In genomic region chr7:30471205-30471604, GRCh38 we compare ENCODE assay signal across 8 cellular contexts. TPM values are rescaled to one million over a fixed set of nuclear protein-coding genes. Genes with fewer than 3 reads are reported as not detected.
A peak's percentile ranks its signal among the peaks of the same experiment; 100 is the strongest.
DNase-seq lines count a peak whose midpoint lies in the region; ATAC-seq and TF ChIP-seq lines count a peak whose summit lies in the region.
"Had no signal": no experiment of that assay in that cellular context is flagged by ENCODE, and none has a peak within 500 bp of the region (broad histone marks: within the 10 kb centered on the region; RNA-seq: fewer than 3 reads in every experiment).

No MANE protein-coding gene starts in this region.

- peaks cover 73 to 99% of the 10 kb centered on the region in 2 donors for H3K4me1 Mint-ChIP-seq in stimulated activated naive B cell treated with anti-CD40 and anti-IgM and Interleukin-4, amounts not matched to agents 10 μg/mL and 1 μg/mL and 100 μg/mL, for 72 hours

- no peak overlapping the region for H3K9ac ChIP-seq in Loucy (ENCODE audit: low read depth, low read length, poor library complexity, severe bottlenecking)
- H3K9ac ChIP-seq: neural progenitor cell had no signal

- no peak overlapping the region for H3K4me3 Mint-ChIP-seq in stimulated activated naive B cell treated with anti-CD40 and anti-IgM and Interleukin-4, amounts not matched to agents 10 μg/mL and 1 μg/mL and 100 μg/mL, for 72 hours
- H3K4me3 Mint-ChIP-seq: neural progenitor cell had no signal

- peaks cover 21% of the 10 kb centered on the region for H3K79me2 ChIP-seq in Loucy (ENCODE audit: insufficient read depth, low read length)

- 33 to 74% (median 42%) methylated on average over 2 of the region's 2 CpGs for WGBS in adipose tissue, 3 donors

- peak overlapping the region; percentile 30 for H3K27ac ChIP-seq in adipose tissue (ENCODE audit: low read depth, low read length)
- peak overlapping the region; percentile 84 for H3K27ac ChIP-seq in lower lobe of right lung
- H3K27ac ChIP-seq: neural progenitor cell had no signal

- no peaks in the 10 kb centered on the region for H4K20me1 ChIP-seq in Loucy (ENCODE audit: insufficient read depth, low read length, poor library complexity, severe bottlenecking)

- H3K4me2 ChIP-seq in Loucy (ENCODE audit: low read depth, low read length, poor library complexity, severe bottlenecking) = peak overlapping the region; percentile 20
- H3K4me2 ChIP-seq: neural progenitor cell had no signal

- intact Hi-C loops in lower lobe of right lung (cut with DNase I) = no loop called here

- ATAC-seq in lower lobe of right lung (peak; percentile 11 to 24), GM21526 (IDR thresholded peaks at IDR 0.05; ENCODE audit: low FRiP score, unreplicated experiment) (no peak)
- peak; percentile 41 to 49 for ATAC-seq in stimulated activated naive B cell treated with anti-CD40 and anti-IgM and Interleukin-4, amounts not matched to agents 10 μg/mL and 1 μg/mL and 100 μg/mL, for 72 hours (replicated peaks)

- H3K27ac Mint-ChIP-seq in stimulated activated naive B cell treated with anti-CD40 and anti-IgM and Interleukin-4, amounts not matched to agents 10 μg/mL and 1 μg/mL and 100 μg/mL, for 72 hours = peak overlapping the region; percentile 72
- H3K27ac Mint-ChIP-seq: neural progenitor cell had no signal

- H3K4me1 ChIP-seq in Loucy (ENCODE audit: insufficient read depth, low read length, poor library complexity, severe bottlenecking) = peaks cover 61% of the 10 kb centered on the region
- peaks cover 100% of the 10 kb centered on the region for H3K4me1 ChIP-seq in lower lobe of right lung

- no peaks in the 10 kb centered on the region for H3K27me3 Mint-ChIP-seq in stimulated activated naive B cell treated with anti-CD40 and anti-IgM and Interleukin-4, amounts not matched to agents 10 μg/mL and 1 μg/mL and 100 μg/mL, for 72 hours

- no peaks in the 10 kb centered on the region for H3K9me2 ChIP-seq in Loucy (replicated peaks; ENCODE audit: low read depth, low read length)

- no peak overlapping the region for H2AFZ ChIP-seq in Loucy (ENCODE audit: low read length)
- H2AFZ ChIP-seq: neural progenitor cell had no signal

- H3K27me3 ChIP-seq in Loucy (ENCODE audit: insufficient read depth, low read length, poor library complexity, severe bottlenecking) (no peaks in the 10 kb centered on the region), lower lobe of right lung (ENCODE audit: low read depth) (no peaks in the 10 kb centered on the region)
- H3K27me3 ChIP-seq: neural progenitor cell had no signal

- H3K9me3 Mint-ChIP-seq in stimulated activated naive B cell treated with anti-CD40 and anti-IgM and Interleukin-4, amounts not matched to agents 10 μg/mL and 1 μg/mL and 100 μg/mL, for 72 hours = no peaks in the 10 kb centered on the region

- H3K36me3 Mint-ChIP-seq in stimulated activated naive B cell treated with anti-CD40 and anti-IgM and Interleukin-4, amounts not matched to agents 10 μg/mL and 1 μg/mL and 100 μg/mL, for 72 hours = peaks cover 39 to 43% of the 10 kb centered on the region in 2 donors
- H3K36me3 Mint-ChIP-seq: neural progenitor cell had no signal

- H3K36me3 ChIP-seq in Loucy (ENCODE audit: insufficient read depth, low read length) = no peaks in the 10 kb centered on the region
- no peaks in the 10 kb centered on the region for H3K36me3 ChIP-seq in lower lobe of right lung
- H3K36me3 ChIP-seq: neural progenitor cell had no signal

- TF ChIP-seq CTCF in Loucy (conservative IDR thresholded peaks at IDR 0.05; ENCODE audit: low read length) = no peak
- TF ChIP-seq CTCF in lower lobe of right lung (IDR thresholded peaks at IDR 0.05) = no peak

- H3K4me3 ChIP-seq in Loucy (ENCODE audit: low read length, poor library complexity, severe bottlenecking) (no peak overlapping the region), lower lobe of right lung (no peak overlapping the region)
- H3K4me3 ChIP-seq: neural progenitor cell had no signal

- DNase-seq in lower lobe of right lung (no peak), NCI-H446 treated with DMSO at 0.1 percent for 48 hours (lab: John Stamatoyannopoulos, UW) (no peak), COLO829 (ENCODE audit: low spot score) (no peak)
- DNase-seq in stimulated activated naive B cell treated with anti-CD40 and anti-IgM and Interleukin-4, amounts not matched to agents 10 μg/mL and 1 μg/mL and 100 μg/mL, for 72 hours = no peak

- H3F3A ChIP-seq in Loucy (ENCODE audit: low read depth) = no peaks in the 10 kb centered on the region

- H3K9me3 ChIP-seq in Loucy (ENCODE audit: insufficient read depth, low read depth, low read length) = no peaks in the 10 kb centered on the region
- H3K9me3 ChIP-seq in lower lobe of right lung = no peaks in the 10 kb centered on the region

RNA-seq across cellular contexts. Expression of gene NOD1, which starts 7.4 kb away (rescaled TPM):
- 10 to 100 TPM in 2 of 3 donors, 1 to 10 TPM in 1; 2.7 to 24.1 (median 18.8) TPM for polyA plus RNA-seq in adipose tissue
- total RNA-seq in lower lobe of right lung = 42.9 TPM

RNA-seq across cellular contexts. Expression of gene GGCT, which starts 33.4 kb away (rescaled TPM):
- 100 to 1,000 TPM in 2 of 3 donors, 10 to 100 TPM in 1; 33.3 to 242 (median 148) TPM for polyA plus RNA-seq in adipose tissue
- total RNA-seq in lower lobe of right lung = 28.8 TPM
